In genomic region chr20:3248993-3249347, GRCh38 we compare ENCODE assay signal across 12 cellular contexts. TPM values are rescaled to one million over a fixed set of nuclear protein-coding genes. Genes with fewer than 3 reads are reported as not detected.
DNase-seq lines count a peak whose midpoint lies in the region; ATAC-seq and TF ChIP-seq lines count a peak whose summit lies in the region.
"Had no signal": no experiment of that assay in that cellular context is flagged by ENCODE, and none has a peak within 500 bp of the region (broad histone marks: within the 10 kb centered on the region; RNA-seq: fewer than 3 reads in every experiment).

No MANE protein-coding gene starts in this region.

- H3K27ac Mint-ChIP-seq in stimulated activated naive CD8-positive, alpha-beta T cell treated with anti-CD3 and anti-CD28 coated beads, Interleukin-15, amount 100 ng/mL, for 72 hours: no peak overlapping the region
- H3K27ac Mint-ChIP-seq in memory B cell: no peak overlapping the region
- H3K27ac Mint-ChIP-seq in activated T-helper 2 cell treated with anti-CD3 and anti-CD28 coated beads, Interferon-gamma antibody, Interleukin-2, Interleukin-4, amounts not matched to agents 10 μg/mL and 5 μg/mL and 100 μg/mL, durations not matched to agents 14 hours and 24 hours and 36 hours: no peak overlapping the region
- H3K27ac Mint-ChIP-seq: mesothelial cell of epicardium had no signal

- peaks cover 56% of the 10 kb centered on the region for H3K27me3 Mint-ChIP-seq in stimulated activated naive CD8-positive, alpha-beta T cell treated with anti-CD3 and anti-CD28 coated beads, Interleukin-15, amount 100 ng/mL, for 72 hours
- H3K27me3 Mint-ChIP-seq in memory B cell: peaks cover 2% of the 10 kb centered on the region
- peaks cover 31% of the 10 kb centered on the region for H3K27me3 Mint-ChIP-seq in activated T-helper 2 cell treated with anti-CD3 and anti-CD28 coated beads, Interferon-gamma antibody, Interleukin-2, Interleukin-4, amounts not matched to agents 10 μg/mL and 5 μg/mL and 100 μg/mL, durations not matched to agents 14 hours and 24 hours and 36 hours (ENCODE audit: low read depth)

- no peak for TF ChIP-seq CTCF in coronary artery (IDR thresholded peaks at IDR 0.05)

- no peak overlapping the region for H3K27ac ChIP-seq in coronary artery
- H3K27ac ChIP-seq: SK-N-MC had no signal

- no peak for DNase-seq in stimulated activated naive CD8-positive, alpha-beta T cell treated with anti-CD3 and anti-CD28 coated beads, Interleukin-15, amount 100 ng/mL, for 72 hours
- no peak for DNase-seq in stimulated activated naive CD8-positive, alpha-beta T cell treated with anti-CD3 and anti-CD28 coated beads, Interleukin-15, Interleukin-2, amounts not matched to agents 100 U/mL and 50 U/mL, for 24 hours
- DNase-seq in coronary artery (ENCODE audit: low spot score) (no peak), memory B cell (ENCODE audit: low spot score in 2 of 2) (no peak), SW480 (ENCODE audit: low spot score) (no peak)
- DNase-seq in activated CD8-positive, alpha-beta memory T cell treated with anti-CD3 and anti-CD28 coated beads for 24 hours: no peak
- no peak for DNase-seq in activated T-helper 2 cell treated with anti-CD3 and anti-CD28 coated beads, Interferon-gamma antibody, Interleukin-2, Interleukin-4, amounts not matched to agents 10 μg/mL and 5 μg/mL and 100 μg/mL, durations not matched to agents 14 hours and 24 hours and 36 hours (ENCODE audit: low spot score)
- DNase-seq: COR-L47, NCI-H187 treated with DMSO at 0.1 percent for 48 hours had no signal

- peaks cover 5% of the 10 kb centered on the region for H3K36me3 Mint-ChIP-seq in memory B cell
- no peaks in the 10 kb centered on the region for H3K36me3 Mint-ChIP-seq in activated T-helper 2 cell treated with anti-CD3 and anti-CD28 coated beads, Interferon-gamma antibody, Interleukin-2, Interleukin-4, amounts not matched to agents 10 μg/mL and 5 μg/mL and 100 μg/mL, durations not matched to agents 14 hours and 24 hours and 36 hours (ENCODE audit: low read depth)

- peaks cover 23% of the 10 kb centered on the region for H3K4me1 Mint-ChIP-seq in stimulated activated naive CD8-positive, alpha-beta T cell treated with anti-CD3 and anti-CD28 coated beads, Interleukin-15, amount 100 ng/mL, for 72 hours
- H3K4me1 Mint-ChIP-seq in memory B cell: peaks cover 2% of the 10 kb centered on the region
- H3K4me1 Mint-ChIP-seq in activated T-helper 2 cell treated with anti-CD3 and anti-CD28 coated beads, Interferon-gamma antibody, Interleukin-2, Interleukin-4, amounts not matched to agents 10 μg/mL and 5 μg/mL and 100 μg/mL, durations not matched to agents 14 hours and 24 hours and 36 hours (ENCODE audit: low read depth): peaks cover 3% of the 10 kb centered on the region
- H3K4me1 Mint-ChIP-seq: mesothelial cell of epicardium had no signal

- peak overlapping the region; percentile 56 for H3K4me3 ChIP-seq in coronary artery
- H3K4me3 ChIP-seq: SK-N-MC had no signal

- no peaks in the 10 kb centered on the region for H3K9me3 Mint-ChIP-seq in stimulated activated naive CD8-positive, alpha-beta T cell treated with anti-CD3 and anti-CD28 coated beads, Interleukin-15, amount 100 ng/mL, for 72 hours
- H3K9me3 Mint-ChIP-seq in memory B cell: no peaks in the 10 kb centered on the region
- no peaks in the 10 kb centered on the region for H3K9me3 Mint-ChIP-seq in activated T-helper 2 cell treated with anti-CD3 and anti-CD28 coated beads, Interferon-gamma antibody, Interleukin-2, Interleukin-4, amounts not matched to agents 10 μg/mL and 5 μg/mL and 100 μg/mL, durations not matched to agents 14 hours and 24 hours and 36 hours
- H3K9me3 Mint-ChIP-seq: mesothelial cell of epicardium had no signal

- peak; percentile 28 for ATAC-seq in stimulated activated naive CD8-positive, alpha-beta T cell treated with anti-CD3 and anti-CD28 coated beads, Interleukin-15, amount 100 ng/mL, for 72 hours
- ATAC-seq in stimulated activated naive CD8-positive, alpha-beta T cell treated with anti-CD3 and anti-CD28 coated beads, Interleukin-15, Interleukin-2, amounts not matched to agents 100 U/mL and 50 U/mL, for 24 hours: no peak
- ATAC-seq in memory B cell (ENCODE audit: low read depth): no peak
- ATAC-seq in SK-N-SH treated with all-trans-retinoic acid at 6 μM for 48 hours: no peak

- intact Hi-C loops in activated T-helper 2 cell treated with anti-CD3 and anti-CD28 coated beads, Interferon-gamma antibody, Interleukin-2, Interleukin-4, amounts not matched to agents 10 μg/mL and 5 μg/mL and 100 μg/mL, durations not matched to agents 14 hours and 24 hours and 36 hours (cut with micrococcal nuclease): no loop called here

- peak overlapping the region; percentile 64 to 66 for H3K4me3 Mint-ChIP-seq in stimulated activated naive CD8-positive, alpha-beta T cell treated with anti-CD3 and anti-CD28 coated beads, Interleukin-15, amount 100 ng/mL, for 72 hours
- H3K4me3 Mint-ChIP-seq in memory B cell: peak overlapping the region; percentile 51
- no peak overlapping the region for H3K4me3 Mint-ChIP-seq in activated T-helper 2 cell treated with anti-CD3 and anti-CD28 coated beads, Interferon-gamma antibody, Interleukin-2, Interleukin-4, amounts not matched to agents 10 μg/mL and 5 μg/mL and 100 μg/mL, durations not matched to agents 14 hours and 24 hours and 36 hours (ENCODE audit: low read depth)
- H3K4me3 Mint-ChIP-seq: mesothelial cell of epicardium had no signal

TF ChIP-seq in SK-N-SH treated with all-trans-retinoic acid at 6 μM for 48 hours, 23 proteins besides CTCF, POLR2A, EP300 and RAD21:
- TF ChIP-seq PPARA (CRISPR knock-in tag; IDR thresholded peaks at IDR 0.05; ENCODE audit: borderline replicate concordance) (no peak), CSRNP3 (CRISPR knock-in tag; IDR thresholded peaks at IDR 0.05) (no peak), SNAI2 (CRISPR knock-in tag; IDR thresholded peaks at IDR 0.05) (no peak), ZNF70 (CRISPR knock-in tag; IDR thresholded peaks at IDR 0.05) (no peak), CSDC2 (CRISPR knock-in tag; IDR thresholded peaks at IDR 0.05) (no peak), GLIS3 (CRISPR knock-in tag; IDR thresholded peaks at IDR 0.05) (no peak)
TF ChIP-seq in SK-N-SH treated with all-trans-retinoic acid at 6 μM for 48 hours: peak in this region for 0.

RNA-seq across cellular contexts. Expression of gene SLC4A11, which starts 10.0 kb away (rescaled TPM):
- total RNA-seq in activated T-helper 2 cell treated with anti-CD3 and anti-CD28 coated beads, Interferon-gamma antibody, Interleukin-2, Interleukin-4, amounts not matched to agents 10 μg/mL and 5 μg/mL and 100 μg/mL, durations not matched to agents 14 hours and 24 hours and 36 hours: 1.6 and 2.5 TPM in 2 replicates

RNA-seq across cellular contexts. Expression of gene ITPA, which starts 39.7 kb away (rescaled TPM):
- total RNA-seq in activated T-helper 2 cell treated with anti-CD3 and anti-CD28 coated beads, Interferon-gamma antibody, Interleukin-2, Interleukin-4, amounts not matched to agents 10 μg/mL and 5 μg/mL and 100 μg/mL, durations not matched to agents 14 hours and 24 hours and 36 hours: 84.5 and 87.8 TPM in 2 replicates

RNA-seq across cellular contexts. Expression of gene DDRGK1, which starts 44.5 kb away (rescaled TPM):
- 61.8 and 69.2 TPM in 2 replicates for total RNA-seq in activated T-helper 2 cell treated with anti-CD3 and anti-CD28 coated beads, Interferon-gamma antibody, Interleukin-2, Interleukin-4, amounts not matched to agents 10 μg/mL and 5 μg/mL and 100 μg/mL, durations not matched to agents 14 hours and 24 hours and 36 hours
